Comparison of ENCODE assay signal across 18 cellular contexts in genomic region chrX:113892401-113892800, GRCh38.
"Had no signal": no experiment of that assay in that cellular context is flagged by ENCODE, and none has a peak within 500 bp of the region (broad histone marks: within the 10 kb centered on the region; RNA-seq: fewer than 3 reads in every experiment).

No MANE protein-coding gene starts in this region.

- DNase-seq: activated CD4-positive, alpha-beta T cell treated with anti-CD3 and anti-CD28 coated beads for 36 hours; activated CD4-positive, alpha-beta T cell treated with anti-CD3 and anti-CD28 coated beads, Interleukin-2, amount 50 U/mL, for 48 hours; activated CD8-positive, alpha-beta memory T cell treated with anti-CD3 and anti-CD28 coated beads, Interleukin-2, amount 50 U/mL, for 48 hours; activated naive CD4-positive, alpha-beta T cell; activated T-cell treated with anti-CD3 and anti-CD28 coated beads, Interleukin-2, amount 50 U/mL, for 4 hours; colonic mucosa; foreskin fibroblast; lower lobe of right lung; naive B cell; occipital lobe; retina; stimulated activated CD4-positive, alpha-beta T cell treated with anti-CD3 and anti-CD28 coated beads, Interleukin-4, amount 100 ng/mL, for 1 hour; stimulated activated naive CD8-positive, alpha-beta T cell treated with anti-CD3 and anti-CD28 coated beads, Interleukin-15, Interleukin-2, amounts not matched to agents 100 U/mL and 50 U/mL, for 24 hours; T-helper 1 cell; thyroid gland; upper lobe of right lung had no signal

- H3K36me3 ChIP-seq: breast epithelium, colonic mucosa, lower lobe of right lung, thyroid gland, upper lobe of right lung had no signal

- H3K27me3 ChIP-seq: colonic mucosa, thyroid gland, upper lobe of right lung had no signal

- H3K27ac ChIP-seq: breast epithelium, colonic mucosa, lower lobe of right lung, thyroid gland, upper lobe of right lung had no signal

- H3K9me3 ChIP-seq: colonic mucosa, lower lobe of right lung, thyroid gland, upper lobe of right lung had no signal

- H3K4me3 ChIP-seq: breast epithelium, colonic mucosa, lower lobe of right lung, thyroid gland, upper lobe of right lung had no signal

- ATAC-seq: activated CD4-positive, alpha-beta T cell treated with anti-CD3 and anti-CD28 coated beads for 36 hours; activated T-cell treated with anti-CD3 and anti-CD28 coated beads, Interleukin-2, amount 50 U/mL, for 4 hours; left lobe of liver; lower lobe of right lung; stimulated activated naive CD8-positive, alpha-beta T cell treated with anti-CD3 and anti-CD28 coated beads, Interleukin-15, Interleukin-2, amounts not matched to agents 100 U/mL and 50 U/mL, for 24 hours; upper lobe of right lung had no signal
